In genomic region chr22:49951001-49951677, GRCh38 we compare ENCODE assay signal across 2 cellular contexts.
A peak's percentile ranks its signal among the peaks of the same experiment; 100 is the strongest.
TF ChIP-seq lines count a peak whose summit lies in the region.

No MANE protein-coding gene starts in this region.

TF ChIP-seq in IMR-90, 13 proteins besides CTCF, POLR2A, EP300 and RAD21:
- TF ChIP-seq CHD1 (IDR thresholded peaks at IDR 0.05; ENCODE audit: low read depth, low read length) (no peak), RCOR1 (IDR thresholded peaks at IDR 0.05; ENCODE audit: insufficient replicate concordance, low read length) (no peak), FOS (IDR thresholded peaks at IDR 0.05; ENCODE audit: low read depth, low read length) (no peak), MAZ (IDR thresholded peaks at IDR 0.05; ENCODE audit: borderline replicate concordance, low read depth, low read length) (no peak; the same call in 1 of the 2 replicates), SMC3 (IDR thresholded peaks at IDR 0.05; ENCODE audit: low read depth, low read length) (no peak), ELK1 (IDR thresholded peaks at IDR 0.05; ENCODE audit: borderline replicate concordance, low read depth, low read length) (no peak), MXI1 (IDR thresholded peaks at IDR 0.05; ENCODE audit: borderline replicate concordance, low read depth, low read length) (no peak), CEBPB (IDR thresholded peaks at IDR 0.05; ENCODE audit: low read depth, low read length) (no peak)
- TF ChIP-seq, protein P1, sequence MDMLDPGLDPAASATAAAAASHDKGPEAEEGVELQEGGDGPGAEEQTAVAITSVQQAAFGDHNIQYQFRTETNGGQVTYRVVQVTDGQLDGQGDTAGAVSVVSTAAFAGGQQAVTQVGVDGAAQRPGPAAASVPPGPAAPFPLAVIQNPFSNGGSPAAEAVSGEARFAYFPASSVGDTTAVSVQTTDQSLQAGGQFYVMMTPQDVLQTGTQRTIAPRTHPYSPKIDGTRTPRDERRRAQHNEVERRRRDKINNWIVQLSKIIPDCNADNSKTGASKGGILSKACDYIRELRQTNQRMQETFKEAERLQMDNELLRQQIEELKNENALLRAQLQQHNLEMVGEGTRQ (IDR thresholded peaks at IDR 0.05; ENCODE audit: low read depth, low read length): no peak

TF ChIP-seq in GM12878, 131 proteins besides CTCF, POLR2A, EP300 and RAD21:
- TF ChIP-seq BHLHE40 (IDR thresholded peaks at IDR 0.05; ENCODE audit: borderline replicate concordance in 1 of 2, low read depth in 2 of 2, low read length in 1 of 2) (peak in 1 of 2 experiments; percentile 24; a peak in 2 of 4 replicates), CHD2 (IDR thresholded peaks at IDR 0.05; ENCODE audit: borderline replicate concordance, low read depth, low read length) (no peak), ZNF274 (IDR thresholded peaks at IDR 0.05; ENCODE audit: insufficient read depth, insufficient read length) (no peak)
TF ChIP-seq in GM12878: peak in this region for 1.
